In genomic region chr4:73454920-73455319, GRCh38 we compare ENCODE assay signal across 43 cellular contexts. TPM values are rescaled to one million over a fixed set of nuclear protein-coding genes. Genes with fewer than 3 reads are reported as not detected.
"Had no signal": no experiment of that assay in that cellular context is flagged by ENCODE, and none has a peak within 500 bp of the region (broad histone marks: within the 10 kb centered on the region; RNA-seq: fewer than 3 reads in every experiment).

No MANE protein-coding gene starts in this region.

- H3K27ac ChIP-seq: adrenal gland, ascending aorta, brain microvascular endothelial cell, breast epithelium, cardiac muscle cell had no signal

- H3K27me3 ChIP-seq: ascending aorta, body of pancreas, brain microvascular endothelial cell, breast epithelium, cardiac muscle cell had no signal

- H3K27me3 Mint-ChIP-seq: activated naive CD4-positive, alpha-beta T cell treated with anti-CD3 and anti-CD28 coated beads, Interleukin-2, amount 10 ng/mL, durations not matched to agents 7 days and 5 days; central memory CD8-positive, alpha-beta T cell had no signal

- ATAC-seq: activated naive CD4-positive, alpha-beta T cell treated with anti-CD3 and anti-CD28 coated beads, Interleukin-2, amount 50 U/mL, for 72 hours; activated naive CD8-positive, alpha-beta T cell treated with anti-CD3 and anti-CD28 coated beads, Interleukin-2, amount 50 U/mL, for 24 hours; activated T-cell treated with anti-CD3 and anti-CD28 coated beads, Interleukin-2, amount 50 U/mL, for 4 hours; activated T-cell treated with anti-CD3 and anti-CD28 coated beads, Interleukin-2, amount 50 U/mL, for 72 hours; activated T-helper 17 cell treated with anti-CD3 and anti-CD28 coated beads, Interleukin-2, amount 50 U/mL, for 72 hours; body of pancreas had no signal

- H3K4me3 Mint-ChIP-seq: activated naive CD4-positive, alpha-beta T cell treated with anti-CD3 and anti-CD28 coated beads for 36 hours; activated naive CD4-positive, alpha-beta T cell treated with anti-CD3 and anti-CD28 coated beads, Interleukin-2, amount 10 ng/mL, durations not matched to agents 7 days and 5 days; activated naive CD4-positive, alpha-beta T cell treated with anti-CD3 and anti-CD28 coated beads, Interleukin-2, amount 50 U/mL, for 24 hours; activated naive CD8-positive, alpha-beta T cell; activated naive CD8-positive, alpha-beta T cell treated with anti-CD3 and anti-CD28 coated beads for 36 hours; activated naive CD8-positive, alpha-beta T cell treated with anti-CD3 and anti-CD28 coated beads, Interleukin-2, amount 10 ng/mL, durations not matched to agents 7 days and 5 days; activated naive CD8-positive, alpha-beta T cell treated with anti-CD3 and anti-CD28 coated beads, Interleukin-2, amount 50 U/mL, for 24 hours; activated T-cell treated with anti-CD3 and anti-CD28 coated beads, Interleukin-2, amount 50 U/mL, for 24 hours; activated T-cell treated with anti-CD3 and anti-CD28 coated beads, Interleukin-2, amount 50 U/mL, for 4 hours; activated T-cell treated with anti-CD3 and anti-CD28 coated beads, Interleukin-2, amount 50 U/mL, for 72 hours; activated T-helper 1 cell treated with anti-CD3 and anti-CD28 coated beads, Interleukin-12 subunit alpha, Interleukin-12 subunit beta, Interleukin-2, Interleukin-4 antibody, amounts not matched to agents 30 ng/mL and 10 ng/mL and 1 ng/mL, durations not matched to agents 14 hours and 24 hours and 36 hours; activated T-helper 17 cell treated with anti-CD3 and anti-CD28 coated beads, Interleukin-2, amount 50 U/mL, for 72 hours; brain; central memory CD8-positive, alpha-beta T cell had no signal

- H3K27ac Mint-ChIP-seq: activated naive CD4-positive, alpha-beta T cell treated with anti-CD3 and anti-CD28 coated beads for 36 hours; activated naive CD4-positive, alpha-beta T cell treated with anti-CD3 and anti-CD28 coated beads, Interleukin-2, amount 10 ng/mL, durations not matched to agents 7 days and 5 days; activated naive CD4-positive, alpha-beta T cell treated with anti-CD3 and anti-CD28 coated beads, Interleukin-2, amount 50 U/mL, for 24 hours; activated naive CD4-positive, alpha-beta T cell treated with anti-CD3 and anti-CD28 coated beads, Interleukin-2, amount 50 U/mL, for 72 hours; activated naive CD8-positive, alpha-beta T cell; activated naive CD8-positive, alpha-beta T cell treated with anti-CD3 and anti-CD28 coated beads for 36 hours; activated naive CD8-positive, alpha-beta T cell treated with anti-CD3 and anti-CD28 coated beads, Interleukin-2, amount 10 ng/mL, durations not matched to agents 7 days and 5 days; activated naive CD8-positive, alpha-beta T cell treated with anti-CD3 and anti-CD28 coated beads, Interleukin-2, amount 50 U/mL, for 24 hours; activated T-cell treated with anti-CD3 and anti-CD28 coated beads, Interleukin-2, amount 50 U/mL, for 24 hours; activated T-cell treated with anti-CD3 and anti-CD28 coated beads, Interleukin-2, amount 50 U/mL, for 72 hours; activated T-helper 1 cell treated with anti-CD3 and anti-CD28 coated beads, Interleukin-12 subunit alpha, Interleukin-12 subunit beta, Interleukin-2, Interleukin-4 antibody, amounts not matched to agents 30 ng/mL and 10 ng/mL and 1 ng/mL, durations not matched to agents 14 hours and 24 hours and 36 hours; activated T-helper 17 cell treated with anti-CD3 and anti-CD28 coated beads, Interleukin-2, amount 50 U/mL, for 72 hours; activated T-helper 2 cell treated with anti-CD3 and anti-CD28 coated beads, Interferon-gamma antibody, Interleukin-2, Interleukin-4, amounts not matched to agents 10 μg/mL and 5 μg/mL and 100 μg/mL, durations not matched to agents 14 hours and 24 hours and 36 hours; brain had no signal

- H3K36me3 Mint-ChIP-seq: activated naive CD4-positive, alpha-beta T cell treated with anti-CD3 and anti-CD28 coated beads, Interleukin-2, amount 10 ng/mL, durations not matched to agents 7 days and 5 days; activated naive CD4-positive, alpha-beta T cell treated with anti-CD3 and anti-CD28 coated beads, Interleukin-2, amount 50 U/mL, for 24 hours; activated naive CD4-positive, alpha-beta T cell treated with anti-CD3 and anti-CD28 coated beads, Interleukin-2, amount 50 U/mL, for 72 hours; activated naive CD8-positive, alpha-beta T cell; activated naive CD8-positive, alpha-beta T cell treated with anti-CD3 and anti-CD28 coated beads for 36 hours; activated naive CD8-positive, alpha-beta T cell treated with anti-CD3 and anti-CD28 coated beads, Interleukin-2, amount 10 ng/mL, durations not matched to agents 7 days and 5 days; brain had no signal

- H3K9me3 ChIP-seq: adrenal gland, ascending aorta, body of pancreas, breast epithelium had no signal

- H3K4me3 ChIP-seq: adrenal gland, ascending aorta, body of pancreas, breast epithelium, cardiac muscle cell had no signal

- H3K36me3 ChIP-seq: adrenal gland, ascending aorta, brain microvascular endothelial cell, breast epithelium, cardiac muscle cell had no signal

- H3K4me1 ChIP-seq: adrenal gland, breast epithelium had no signal

- DNase-seq: activated effector memory CD4-positive, alpha-beta T cell treated with anti-CD3 and anti-CD28 coated beads, Interleukin-2, amount 50 U/mL, for 16 hours; activated effector memory CD4-positive, alpha-beta T cell treated with Interleukin-2 at 50 U/mL for 16 hours; activated gamma-delta T cell; activated gamma-delta T cell treated with Interleukin-2 at 50 U/mL for 16 hours; activated naive CD4-positive, alpha-beta T cell; activated naive CD4-positive, alpha-beta T cell treated with anti-CD3 and anti-CD28 coated beads for 36 hours; activated naive CD4-positive, alpha-beta T cell treated with anti-CD3 and anti-CD28 coated beads, Interleukin-2, amount 10 ng/mL, durations not matched to agents 7 days and 5 days; activated naive CD4-positive, alpha-beta T cell treated with anti-CD3 and anti-CD28 coated beads, Interleukin-2, amount 50 U/mL, for 16 hours; activated naive CD4-positive, alpha-beta T cell treated with Interleukin-2 at 50 U/mL for 16 hours; activated naive CD8-positive, alpha-beta T cell treated with anti-CD3 and anti-CD28 coated beads for 36 hours; activated naive CD8-positive, alpha-beta T cell treated with anti-CD3 and anti-CD28 coated beads, Interleukin-2, amount 10 ng/mL, durations not matched to agents 7 days and 5 days; activated naive CD8-positive, alpha-beta T cell treated with anti-CD3 and anti-CD28 coated beads, Interleukin-2, amount 50 U/mL, for 24 hours; activated T-cell treated with anti-CD3 and anti-CD28 coated beads, Interleukin-2, amount 50 U/mL, for 1 hour; activated T-cell treated with anti-CD3 and anti-CD28 coated beads, Interleukin-2, amount 50 U/mL, for 24 hours; activated T-cell treated with anti-CD3 and anti-CD28 coated beads, Interleukin-2, amount 50 U/mL, for 4 hours; activated T-cell treated with anti-CD3 and anti-CD28 coated beads, Interleukin-2, amount 50 U/mL, for 48 hours; activated T-cell treated with anti-CD3 and anti-CD28 coated beads, Interleukin-2, amount 50 U/mL, for 72 hours; adrenal gland; amniotic stem cell; amygdala; anterior cingulate cortex; aorta; body of pancreas; brain microvascular endothelial cell; caudate nucleus; central memory CD4-positive, alpha-beta T cell; cerebellar nuclear complex had no signal

- H3K9me3 Mint-ChIP-seq: activated naive CD4-positive, alpha-beta T cell treated with anti-CD3 and anti-CD28 coated beads for 36 hours; activated naive CD4-positive, alpha-beta T cell treated with anti-CD3 and anti-CD28 coated beads, Interleukin-2, amount 10 ng/mL, durations not matched to agents 7 days and 5 days; activated naive CD4-positive, alpha-beta T cell treated with anti-CD3 and anti-CD28 coated beads, Interleukin-2, amount 50 U/mL, for 24 hours; activated naive CD8-positive, alpha-beta T cell treated with anti-CD3 and anti-CD28 coated beads for 36 hours; activated naive CD8-positive, alpha-beta T cell treated with anti-CD3 and anti-CD28 coated beads, Interleukin-2, amount 10 ng/mL, durations not matched to agents 7 days and 5 days; activated naive CD8-positive, alpha-beta T cell treated with anti-CD3 and anti-CD28 coated beads, Interleukin-2, amount 50 U/mL, for 24 hours; activated T-cell treated with anti-CD3 and anti-CD28 coated beads, Interleukin-2, amount 50 U/mL, for 24 hours; activated T-cell treated with anti-CD3 and anti-CD28 coated beads, Interleukin-2, amount 50 U/mL, for 4 hours; activated T-cell treated with anti-CD3 and anti-CD28 coated beads, Interleukin-2, amount 50 U/mL, for 72 hours; activated T-helper 1 cell treated with anti-CD3 and anti-CD28 coated beads, Interleukin-12 subunit alpha, Interleukin-12 subunit beta, Interleukin-2, Interleukin-4 antibody, amounts not matched to agents 30 ng/mL and 10 ng/mL and 1 ng/mL, durations not matched to agents 14 hours and 24 hours and 36 hours; activated T-helper 2 cell treated with anti-CD3 and anti-CD28 coated beads, Interferon-gamma antibody, Interleukin-2, Interleukin-4, amounts not matched to agents 10 μg/mL and 5 μg/mL and 100 μg/mL, durations not matched to agents 14 hours and 24 hours and 36 hours; brain had no signal

- H3K4me1 Mint-ChIP-seq: activated naive CD4-positive, alpha-beta T cell treated with anti-CD3 and anti-CD28 coated beads, Interleukin-2, amount 10 ng/mL, durations not matched to agents 7 days and 5 days; activated naive CD4-positive, alpha-beta T cell treated with anti-CD3 and anti-CD28 coated beads, Interleukin-2, amount 50 U/mL, for 24 hours; activated naive CD8-positive, alpha-beta T cell treated with anti-CD3 and anti-CD28 coated beads for 36 hours; activated naive CD8-positive, alpha-beta T cell treated with anti-CD3 and anti-CD28 coated beads, Interleukin-2, amount 10 ng/mL, durations not matched to agents 7 days and 5 days; activated naive CD8-positive, alpha-beta T cell treated with anti-CD3 and anti-CD28 coated beads, Interleukin-2, amount 50 U/mL, for 24 hours; activated T-helper 17 cell treated with anti-CD3 and anti-CD28 coated beads, Interleukin-2, amount 50 U/mL, for 72 hours; central memory CD8-positive, alpha-beta T cell had no signal

- FAIRE-seq: astrocyte, bronchial epithelial cell had no signal

RNA-seq across cellular contexts. Expression of gene AFP, which starts 18.9 kb away (rescaled TPM):
- total RNA-seq: activated naive CD4-positive, alpha-beta T cell treated with anti-CD3 and anti-CD28 coated beads for 36 hours; activated naive CD4-positive, alpha-beta T cell treated with anti-CD3 and anti-CD28 coated beads, Interleukin-2, amount 50 U/mL, for 72 hours; activated naive CD8-positive, alpha-beta T cell treated with anti-CD3 and anti-CD28 coated beads for 36 hours; activated naive CD8-positive, alpha-beta T cell treated with anti-CD3 and anti-CD28 coated beads, Interleukin-2, amount 10 ng/mL, durations not matched to agents 7 days and 5 days; activated T-cell treated with anti-CD3 and anti-CD28 coated beads, Interleukin-2, amount 50 U/mL, for 72 hours; activated T-helper 1 cell treated with anti-CD3 and anti-CD28 coated beads, Interleukin-12 subunit alpha, Interleukin-12 subunit beta, Interleukin-2, Interleukin-4 antibody, amounts not matched to agents 30 ng/mL and 10 ng/mL and 1 ng/mL, durations not matched to agents 14 hours and 24 hours and 36 hours; activated T-helper 17 cell treated with anti-CD3 and anti-CD28 coated beads, Interleukin-2, amount 50 U/mL, for 72 hours; activated T-helper 2 cell treated with anti-CD3 and anti-CD28 coated beads, Interferon-gamma antibody, Interleukin-2, Interleukin-4, amounts not matched to agents 10 μg/mL and 5 μg/mL and 100 μg/mL, durations not matched to agents 14 hours and 24 hours and 36 hours; ascending aorta; body of pancreas; bronchial epithelial cell; cardiac septum had no signal
- polyA plus RNA-seq: adipose tissue, aorta had no signal

RNA-seq across cellular contexts. Expression of gene AFM, which starts 26.6 kb away (rescaled TPM):
- total RNA-seq: activated naive CD4-positive, alpha-beta T cell treated with anti-CD3 and anti-CD28 coated beads for 36 hours; activated naive CD4-positive, alpha-beta T cell treated with anti-CD3 and anti-CD28 coated beads, Interleukin-2, amount 50 U/mL, for 72 hours; activated naive CD8-positive, alpha-beta T cell treated with anti-CD3 and anti-CD28 coated beads for 36 hours; activated naive CD8-positive, alpha-beta T cell treated with anti-CD3 and anti-CD28 coated beads, Interleukin-2, amount 10 ng/mL, durations not matched to agents 7 days and 5 days; activated T-cell treated with anti-CD3 and anti-CD28 coated beads, Interleukin-2, amount 50 U/mL, for 4 hours; activated T-cell treated with anti-CD3 and anti-CD28 coated beads, Interleukin-2, amount 50 U/mL, for 72 hours; activated T-helper 1 cell treated with anti-CD3 and anti-CD28 coated beads, Interleukin-12 subunit alpha, Interleukin-12 subunit beta, Interleukin-2, Interleukin-4 antibody, amounts not matched to agents 30 ng/mL and 10 ng/mL and 1 ng/mL, durations not matched to agents 14 hours and 24 hours and 36 hours; activated T-helper 17 cell treated with anti-CD3 and anti-CD28 coated beads, Interleukin-2, amount 50 U/mL, for 72 hours; activated T-helper 2 cell treated with anti-CD3 and anti-CD28 coated beads, Interferon-gamma antibody, Interleukin-2, Interleukin-4, amounts not matched to agents 10 μg/mL and 5 μg/mL and 100 μg/mL, durations not matched to agents 14 hours and 24 hours and 36 hours; adrenal gland; aorta; ascending aorta; astrocyte; breast epithelium; bronchial epithelial cell; cardiac muscle cell; cardiac septum; cerebellum had no signal
- polyA plus RNA-seq: adipose tissue, adrenal gland, aorta had no signal

RNA-seq across cellular contexts. Expression of gene ALB, which starts 50.8 kb away (rescaled TPM):
- total RNA-seq: activated naive CD4-positive, alpha-beta T cell treated with anti-CD3 and anti-CD28 coated beads for 36 hours; activated naive CD4-positive, alpha-beta T cell treated with anti-CD3 and anti-CD28 coated beads, Interleukin-2, amount 50 U/mL, for 72 hours; activated naive CD8-positive, alpha-beta T cell treated with anti-CD3 and anti-CD28 coated beads for 36 hours; activated naive CD8-positive, alpha-beta T cell treated with anti-CD3 and anti-CD28 coated beads, Interleukin-2, amount 10 ng/mL, durations not matched to agents 7 days and 5 days; activated T-helper 1 cell treated with anti-CD3 and anti-CD28 coated beads, Interleukin-12 subunit alpha, Interleukin-12 subunit beta, Interleukin-2, Interleukin-4 antibody, amounts not matched to agents 30 ng/mL and 10 ng/mL and 1 ng/mL, durations not matched to agents 14 hours and 24 hours and 36 hours; activated T-helper 17 cell treated with anti-CD3 and anti-CD28 coated beads, Interleukin-2, amount 50 U/mL, for 72 hours; activated T-helper 2 cell treated with anti-CD3 and anti-CD28 coated beads, Interferon-gamma antibody, Interleukin-2, Interleukin-4, amounts not matched to agents 10 μg/mL and 5 μg/mL and 100 μg/mL, durations not matched to agents 14 hours and 24 hours and 36 hours; astrocyte; bronchial epithelial cell; cardiac septum had no signal
